ENCODE assay signal across 9 cellular contexts in the genomic region with DNA sequence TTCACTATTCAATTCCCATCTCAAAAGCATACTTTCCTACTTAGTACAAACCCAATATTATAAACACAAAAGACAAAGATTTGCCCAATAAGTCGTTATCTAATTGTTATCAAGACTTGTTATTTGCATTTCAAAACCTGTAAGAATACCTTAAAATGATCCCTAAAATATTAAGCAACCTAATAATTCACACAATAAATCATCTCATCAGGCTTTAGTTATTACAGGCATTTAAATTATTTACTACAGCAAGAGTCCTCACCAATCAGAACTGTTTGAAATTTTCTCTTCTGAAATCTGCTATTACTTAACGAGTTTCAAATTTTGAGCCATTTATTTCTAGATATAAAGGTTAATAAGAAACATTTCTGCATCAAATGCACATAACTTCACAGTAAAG. TPM values are rescaled to one million over a fixed set of nuclear protein-coding genes. Genes with fewer than 3 reads are reported as not detected.
A peak's percentile ranks its signal among the peaks of the same experiment; 100 is the strongest.
DNase-seq lines count a peak whose midpoint lies in the region; TF ChIP-seq lines count a peak whose summit lies in the region.
"Had no signal": no experiment of that assay in that cellular context is flagged by ENCODE, and none has a peak within 500 bp of the region (broad histone marks: within the 10 kb centered on the region; RNA-seq: fewer than 3 reads in every experiment).

No MANE protein-coding gene starts in this region.

- no peak for DNase-seq in HEK293T (ENCODE audit: extremely low spot score)
- no peak for DNase-seq in cerebellar nuclear complex (lab: John Stamatoyannopoulos, UW)
- no peak for DNase-seq in NCI-H2029 treated with DMSO at 0.1 percent for 48 hours (lab: John Stamatoyannopoulos, UW)
- no peak for DNase-seq in medulla oblongata (ENCODE audit: extremely low spot score)
- no peak for DNase-seq in stimulated activated naive CD4-positive, alpha-beta T cell (lab: John Stamatoyannopoulos, UW)
- DNase-seq: activated naive CD4-positive, alpha-beta T cell had no signal

- peaks cover 60% of the 10 kb centered on the region for H3K79me2 ChIP-seq in ACC112 (ENCODE audit: control insufficient read depth, insufficient read depth, low read length, unreplicated experiment)

- peak overlapping the region; percentile 87 for H2AFZ ChIP-seq in ACC112 (ENCODE audit: low read length, unreplicated experiment)

- H3K4me1 ChIP-seq in ACC112 (ENCODE audit: control insufficient read depth, insufficient read depth, low read length, unreplicated experiment): peaks cover 11% of the 10 kb centered on the region
- H3K4me1 ChIP-seq in muscle layer of colon (ENCODE audit: insufficient read depth, low read length): peaks cover 20% of the 10 kb centered on the region

- H3K36me3 ChIP-seq in ACC112 (ENCODE audit: insufficient read depth, low read length): no peaks in the 10 kb centered on the region
- H3K36me3 ChIP-seq in muscle layer of colon (ENCODE audit: insufficient read depth, low read length): no peaks in the 10 kb centered on the region

- H3K27ac Mint-ChIP-seq in brain: peak overlapping the region; percentile 98 to 99 (median 99)

- peaks cover 25% of the 10 kb centered on the region for H3K36me3 Mint-ChIP-seq in brain

- peaks cover 24% of the 10 kb centered on the region for H3K27me3 Mint-ChIP-seq in brain

- CTCF ChIA-PET in HEK293T (lab: Yijun Ruan, JAX): no interaction called here

- no peaks in the 10 kb centered on the region for H3K27me3 ChIP-seq in ACC112 (ENCODE audit: insufficient read depth, low read length)
- no peaks in the 10 kb centered on the region for H3K27me3 ChIP-seq in muscle layer of colon (ENCODE audit: control insufficient read depth in 1 of 2, insufficient read depth in 2 of 2, low read length in 2 of 2)

- peak overlapping the region; percentile 95 to 99 (median 98) for H3K4me3 Mint-ChIP-seq in brain

- no peak for TF ChIP-seq CTCF in brain (conservative IDR thresholded peaks at IDR 0.05)

- H3K4me3 ChIP-seq in ACC112 (ENCODE audit: low read depth, low read length): peak overlapping the region; percentile 97
- H3K4me3 ChIP-seq in muscle layer of colon (ENCODE audit: low read depth in 1 of 2, low read length in 2 of 2): peak overlapping the region; percentile 17 to 91

- no peak overlapping the region for H3K9ac ChIP-seq in muscle layer of colon (ENCODE audit: low read length)

- H3K27ac ChIP-seq in ACC112 (ENCODE audit: low read depth, low read length): no peak overlapping the region
- no peak overlapping the region for H3K27ac ChIP-seq in muscle layer of colon (ENCODE audit: low read depth, low read length)

- H3K9me3 ChIP-seq in muscle layer of colon (ENCODE audit: low read length): no peaks in the 10 kb centered on the region

- no peaks in the 10 kb centered on the region for H3K9me3 Mint-ChIP-seq in brain

- POLR2A ChIA-PET in HEK293T (lab: Yijun Ruan, JAX): no interaction called here

- peaks cover 76% of the 10 kb centered on the region for H3K4me1 Mint-ChIP-seq in brain

TF ChIP-seq in HEK293T, 16 proteins besides CTCF, POLR2A, EP300 and RAD21:
- TF ChIP-seq FOXA1 (IDR thresholded peaks at IDR 0.05) (no peak), SUZ12 (IDR thresholded peaks at IDR 0.05) (no peak), FOXK2 (IDR thresholded peaks at IDR 0.05) (no peak)
- TF ChIP-seq, protein P1, sequence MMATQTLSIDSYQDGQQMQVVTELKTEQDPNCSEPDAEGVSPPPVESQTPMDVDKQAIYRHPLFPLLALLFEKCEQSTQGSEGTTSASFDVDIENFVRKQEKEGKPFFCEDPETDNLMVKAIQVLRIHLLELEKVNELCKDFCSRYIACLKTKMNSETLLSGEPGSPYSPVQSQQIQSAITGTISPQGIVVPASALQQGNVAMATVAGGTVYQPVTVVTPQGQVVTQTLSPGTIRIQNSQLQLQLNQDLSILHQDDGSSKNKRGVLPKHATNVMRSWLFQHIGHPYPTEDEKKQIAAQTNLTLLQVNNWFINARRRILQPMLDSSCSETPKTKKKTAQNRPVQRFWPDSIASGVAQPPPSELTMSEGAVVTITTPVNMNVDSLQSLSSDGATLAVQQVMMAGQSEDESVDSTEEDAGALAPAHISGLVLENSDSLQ (IDR thresholded peaks at IDR 0.05): peak; percentile 63

RNA-seq across cellular contexts. Expression of a gene that starts 1.6 kb away (rescaled TPM):
- polyA plus RNA-seq in brain (ENCODE audit: insufficient read depth, low read depth, low replicate concordance): 10.3 TPM
